Comparison of ENCODE assay signal across 8 cellular contexts in genomic region chr9:87713278-87713989, GRCh38. TPM values are rescaled to one million over a fixed set of nuclear protein-coding genes. Genes with fewer than 3 reads are reported as not detected.
A peak's percentile ranks its signal among the peaks of the same experiment; 100 is the strongest.
DNase-seq lines count a peak whose midpoint lies in the region; ATAC-seq and TF ChIP-seq lines count a peak whose summit lies in the region.

No MANE protein-coding gene starts in this region.

- intact Hi-C loops in right lobe of liver (cut with DNase I): no loop called here

- H3K36me3 ChIP-seq in right lobe of liver: peaks cover 0 to 8% (median 3%) of the 10 kb centered on the region in 4 donors

- no peaks in the 10 kb centered on the region for H3K27me3 ChIP-seq in right lobe of liver

- H3K4me1 ChIP-seq in right lobe of liver: peaks cover 0 to 15% (median 2%) of the 10 kb centered on the region in 4 donors

- no peaks in the 10 kb centered on the region for H3K9me3 ChIP-seq in right lobe of liver

- no peak overlapping the region for H3K4me3 ChIP-seq in right lobe of liver

- no peak for TF ChIP-seq CTCF in right lobe of liver (IDR thresholded peaks at IDR 0.05)

- no peak for TF ChIP-seq POLR2A in right lobe of liver (IDR thresholded peaks at IDR 0.05)

- H3K27ac ChIP-seq in right lobe of liver: peak overlapping the region; percentile 8 to 56 (median 20)

- DNase-seq in GM04504 (ENCODE audit: low read depth) (peak; percentile 99), dedifferentiated amniotic fluid mesenchymal stem cell (ENCODE audit: extremely low spot score) (peak; percentile 87), right lobe of liver (peak; percentile 64 to 82 (median 73)), NCI-H2081 treated with DMSO at 0.1 percent for 48 hours (lab: John Stamatoyannopoulos, UW) (no peak)
- peak; percentile 56 for DNase-seq in stimulated activated CD4-positive, alpha-beta T cell treated with anti-CD3 and anti-CD28 coated beads, Interleukin-4, amount 100 ng/mL, for 24 hours

- ATAC-seq in SK-N-SH treated with all-trans-retinoic acid at 6 μM for 48 hours: peak; percentile 86
- peak; percentile 67 to 73 (median 68) for ATAC-seq in right lobe of liver
- ATAC-seq in HG02623 (IDR thresholded peaks at IDR 0.05; ENCODE audit: unreplicated experiment): no peak
- no peak for ATAC-seq in GM19328 (IDR thresholded peaks at IDR 0.05; ENCODE audit: unreplicated experiment)

- WGBS in right lobe of liver (ENCODE audit: insufficient coverage, low coverage, low lambda C conversion rate, missing lambda C conversion rate): 46% methylated on average over 9 of the region's 11 CpGs

TF ChIP-seq in SK-N-SH treated with all-trans-retinoic acid at 6 μM for 48 hours, 23 proteins besides CTCF, POLR2A, EP300 and RAD21:
- TF ChIP-seq ZFP30 (CRISPR knock-in tag; IDR thresholded peaks at IDR 0.05): no peak
TF ChIP-seq in SK-N-SH treated with all-trans-retinoic acid at 6 μM for 48 hours: peak in this region for 0.

RNA-seq across cellular contexts. Expression of gene CTSL, which starts 12.5 kb away (rescaled TPM):
- 100 to 1,000 TPM; 135 to 221 (median 164) TPM for total RNA-seq in right lobe of liver

Comparison
In these comparisons a context has a peak if more than half of its experiments do, and no peak if none do; other contexts are left out.
1. ATAC-seq: peak in SK-N-SH treated with all-trans-retinoic acid at 6 μM for 48 hours (single experiment) and right lobe of liver (4 of 4); none in HG02623 (single experiment) and GM19328 (single experiment).